ENCODE assay signal across 18 cellular contexts in genomic region chr6:160735523-160735922, GRCh38. TPM values are rescaled to one million over a fixed set of nuclear protein-coding genes. Genes with fewer than 3 reads are reported as not detected.
A peak's percentile ranks its signal among the peaks of the same experiment; 100 is the strongest.
DNase-seq lines count a peak whose midpoint lies in the region; ATAC-seq lines count a peak whose summit lies in the region.
"Had no signal": no experiment of that assay in that cellular context is flagged by ENCODE, and none has a peak within 500 bp of the region (broad histone marks: within the 10 kb centered on the region; RNA-seq: fewer than 3 reads in every experiment).

No MANE protein-coding gene starts in this region.

- DNase-seq in SJCRH30 (no peak), NCI-H2107 (lab: John Stamatoyannopoulos, UW) (no peak), CD1c-positive myeloid dendritic cell (ENCODE audit: extremely low spot score) (no peak), NCI-H1048 (lab: John Stamatoyannopoulos, UW) (no peak)
- DNase-seq: activated CD4-positive, alpha-beta T cell treated with anti-CD3 and anti-CD28 coated beads, Interleukin-2, amount 50 U/mL, for 48 hours; BE2C; caudate nucleus; H9; KBM-7; NCI-H2081 treated with DMSO at 0.1 percent for 48 hours; posterior cingulate gyrus; T-helper 17 cell had no signal

- no peaks in the 10 kb centered on the region for H3K9me3 ChIP-seq in SJCRH30 (replicated peaks)
- H3K9me3 ChIP-seq: BE2C had no signal

- H3K36me3 ChIP-seq in SJCRH30, result no peaks in the 10 kb centered on the region
- H3K36me3 ChIP-seq: BE2C had no signal

- peaks cover 5% of the 10 kb centered on the region; the same call in 1 of the 2 replicates for H3K4me1 ChIP-seq in SJCRH30
- H3K4me1 ChIP-seq: BE2C had no signal

- H3K27me3 ChIP-seq in SJCRH30, result peaks cover 8% of the 10 kb centered on the region
- H3K27me3 ChIP-seq: BE2C had no signal

- ATAC-seq in GM18511 (IDR thresholded peaks at IDR 0.05; ENCODE audit: unreplicated experiment), result peak; percentile 74
- ATAC-seq in GM21360 (IDR thresholded peaks at IDR 0.05; ENCODE audit: unreplicated experiment), result peak; percentile 80
- ATAC-seq in HG02870 (IDR thresholded peaks at IDR 0.05; ENCODE audit: unreplicated experiment), result peak; percentile 90
- ATAC-seq in HG03457 (IDR thresholded peaks at IDR 0.05; ENCODE audit: unreplicated experiment), result peak; percentile 62
- ATAC-seq: T-helper 17 cell had no signal

- H3K4me3 ChIP-seq in SJCRH30, result no peak overlapping the region

- H3K27ac ChIP-seq in SJCRH30, result no peak overlapping the region

RNA-seq across cellular contexts. Expression of gene PLG, which starts 33.5 kb away (rescaled TPM):
- total RNA-seq in SJCRH30 (2014; rRNA removed; shearing (Covaris generic)), result 0.20 TPM in 1 of 2 replicates, not detected in the other
- total RNA-seq: epithelial cell of proximal tubule, H9, mesenteric fat pad, T-helper 17 cell had no signal
